In the genomic region with DNA sequence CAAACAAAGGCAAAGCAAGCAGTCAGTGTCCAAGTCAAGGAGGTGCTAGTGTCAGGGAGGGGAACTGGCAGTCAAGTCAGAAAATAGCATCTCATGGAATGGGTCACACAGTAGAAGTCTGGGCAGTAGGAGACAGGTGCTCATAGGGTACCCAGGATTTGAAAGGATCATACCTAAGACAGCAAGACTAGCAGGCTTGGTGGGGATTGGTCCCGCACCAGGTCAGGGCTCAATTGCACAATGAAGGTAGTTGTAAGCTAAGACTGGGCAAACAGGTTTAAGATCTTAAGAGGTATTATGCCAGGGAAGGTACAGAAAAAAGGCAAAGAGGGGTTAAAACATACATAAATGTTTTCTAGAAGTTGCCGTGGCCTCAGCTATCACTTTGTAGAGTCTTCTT, we compare ENCODE assay signal across 25 cellular contexts.
"Had no signal": no experiment of that assay in that cellular context is flagged by ENCODE, and none has a peak within 500 bp of the region (broad histone marks: within the 10 kb centered on the region; RNA-seq: fewer than 3 reads in every experiment).

No MANE protein-coding gene starts in this region.

- H3K27ac Mint-ChIP-seq: immature natural killer cell; memory B cell; natural killer cell; progenitor cell of endocrine pancreas; stimulated activated naive B cell treated with anti-CD40 and anti-IgM and Interleukin-4, amounts not matched to agents 10 μg/mL and 1 μg/mL and 100 μg/mL, for 72 hours; stimulated activated naive CD8-positive, alpha-beta T cell treated with anti-CD3 and anti-CD28 coated beads, Interleukin-15, Interleukin-2, amounts not matched to agents 100 ng/mL and 50 ng/mL, for 24 hours had no signal

- H3K79me2 ChIP-seq: parathyroid adenoma had no signal

- H3K4me3 ChIP-seq: dorsolateral prefrontal cortex, esophagus muscularis mucosa, heart right ventricle, lung, right lobe of liver, thoracic aorta, tibial nerve, upper lobe of left lung, uterus had no signal

- DNase-seq: dorsolateral prefrontal cortex; effector CD4-positive, alpha-beta T cell; foreskin melanocyte; glutamatergic neuron; heart right ventricle; hippocampal formation; immature natural killer cell; natural killer cell; right lobe of liver; small intestine; stimulated activated CD4-positive, alpha-beta T cell treated with anti-CD3 and anti-CD28 coated beads, Interleukin-15, amount 100 ng/mL, for 24 hours; stimulated activated CD4-positive, alpha-beta T cell treated with anti-CD3 and anti-CD28 coated beads, Interleukin-2, amount 100 ng/mL, for 48 hours; stimulated activated naive B cell treated with anti-CD40 and anti-IgM and Interleukin-4, amounts not matched to agents 10 μg/mL and 1 μg/mL and 100 μg/mL, for 72 hours; upper lobe of left lung; uterus had no signal

- H3K4me1 ChIP-seq: esophagus muscularis mucosa, heart right ventricle, parathyroid adenoma, right lobe of liver, upper lobe of left lung, uterus had no signal

- H3K36me3 ChIP-seq: esophagus muscularis mucosa, heart right ventricle, neutrophil, right lobe of liver, thoracic aorta, tibial nerve, upper lobe of left lung, uterus had no signal

- H3K36me3 Mint-ChIP-seq: memory B cell; natural killer cell; stimulated activated naive B cell treated with anti-CD40 and anti-IgM and Interleukin-4, amounts not matched to agents 10 μg/mL and 1 μg/mL and 100 μg/mL, for 72 hours had no signal

- H3K27me3 Mint-ChIP-seq: progenitor cell of endocrine pancreas; stimulated activated naive B cell treated with anti-CD40 and anti-IgM and Interleukin-4, amounts not matched to agents 10 μg/mL and 1 μg/mL and 100 μg/mL, for 72 hours; stimulated activated naive CD8-positive, alpha-beta T cell treated with anti-CD3 and anti-CD28 coated beads, Interleukin-15, Interleukin-2, amounts not matched to agents 100 ng/mL and 50 ng/mL, for 24 hours had no signal

- H3K9ac ChIP-seq: parathyroid adenoma had no signal

- ATAC-seq: heart right ventricle; natural killer cell; right lobe of liver; stimulated activated naive B cell treated with anti-CD40 and anti-IgM and Interleukin-4, amounts not matched to agents 10 μg/mL and 1 μg/mL and 100 μg/mL, for 72 hours had no signal

- H3K9me3 ChIP-seq: esophagus muscularis mucosa, neutrophil, right lobe of liver, thoracic aorta had no signal

- H3K27me3 ChIP-seq: dorsolateral prefrontal cortex, esophagus muscularis mucosa, heart right ventricle, neutrophil, right lobe of liver, tibial nerve, upper lobe of left lung, uterus had no signal

- H3K4me1 Mint-ChIP-seq: immature natural killer cell; memory B cell; natural killer cell; stimulated activated naive B cell treated with anti-CD40 and anti-IgM and Interleukin-4, amounts not matched to agents 10 μg/mL and 1 μg/mL and 100 μg/mL, for 72 hours had no signal

- H3K27ac ChIP-seq: dorsolateral prefrontal cortex, epithelial cell of prostate, esophagus muscularis mucosa, heart right ventricle, neutrophil, parathyroid adenoma, right lobe of liver, thoracic aorta, tibial nerve, upper lobe of left lung, uterus had no signal

- H3K4me3 Mint-ChIP-seq: immature natural killer cell; memory B cell; natural killer cell; stimulated activated naive B cell treated with anti-CD40 and anti-IgM and Interleukin-4, amounts not matched to agents 10 μg/mL and 1 μg/mL and 100 μg/mL, for 72 hours; stimulated activated naive CD8-positive, alpha-beta T cell treated with anti-CD3 and anti-CD28 coated beads, Interleukin-15, Interleukin-2, amounts not matched to agents 100 ng/mL and 50 ng/mL, for 24 hours had no signal

- H2AFZ ChIP-seq: parathyroid adenoma had no signal
